In the genomic region with DNA sequence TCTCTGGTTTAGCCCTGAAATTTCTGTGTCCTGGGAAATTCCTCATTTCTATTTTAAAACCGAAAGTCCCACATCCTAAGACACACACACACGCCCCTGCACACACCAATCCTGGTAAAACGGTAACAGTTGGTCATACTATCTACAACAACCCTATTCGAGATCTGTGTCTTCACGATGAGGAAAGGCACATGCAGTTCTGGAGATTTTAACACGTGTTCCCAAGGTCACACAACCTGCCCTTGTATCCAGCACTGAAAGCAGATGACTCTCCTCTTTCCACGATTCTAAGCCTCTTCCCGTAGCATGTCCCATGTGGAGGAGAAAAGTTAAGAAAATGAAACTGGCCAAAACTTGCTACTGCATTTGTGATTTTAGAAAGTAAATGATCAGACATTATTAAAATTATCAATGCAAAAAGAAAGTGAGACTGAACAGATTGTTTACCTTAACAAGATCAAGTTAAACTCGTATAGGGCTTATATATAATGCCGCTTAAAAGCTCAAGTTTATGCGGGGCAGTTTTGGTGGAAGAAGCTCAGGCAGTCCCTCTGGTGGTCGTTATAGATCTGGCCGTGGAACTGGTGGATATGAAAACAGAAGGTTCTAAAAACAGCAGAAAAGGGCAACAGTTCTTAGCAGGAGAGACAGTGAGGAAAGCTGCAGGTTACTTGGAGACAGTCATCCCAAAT, we compare ENCODE assay signal across 11 cellular contexts. TPM values are rescaled to one million over a fixed set of nuclear protein-coding genes. Genes with fewer than 3 reads are reported as not detected.
DNase-seq lines count a peak whose midpoint lies in the region; ATAC-seq, FAIRE-seq and TF ChIP-seq lines count a peak whose summit lies in the region.
"Had no signal": no experiment of that assay in that cellular context is flagged by ENCODE, and none has a peak within 500 bp of the region (broad histone marks: within the 10 kb centered on the region; RNA-seq: fewer than 3 reads in every experiment).

No MANE protein-coding gene starts in this region.

- H3K9me3 ChIP-seq in Karpas-422 (ENCODE audit: low read length) (no peaks in the 10 kb centered on the region), WERI-Rb-1 (ENCODE audit: severe bottlenecking) (peaks cover 2% of the 10 kb centered on the region), adrenal gland (replicated peaks in 1 of 3) (no peaks in the 10 kb centered on the region)

- no peaks in the 10 kb centered on the region for H4K20me1 ChIP-seq in Karpas-422 (ENCODE audit: insufficient read depth, low read depth, low read length)

- H3K27ac ChIP-seq in Karpas-422 (ENCODE audit: low read length) (no peak overlapping the region), WERI-Rb-1 (no peak overlapping the region), adrenal gland (no peak overlapping the region)
- H3K27ac ChIP-seq: KMS-11 had no signal

- ATAC-seq in stimulated activated effector memory CD8-positive, alpha-beta T cell treated with anti-CD3 and anti-CD28 coated beads, Interleukin-12 subunit alpha, Interleukin-12 subunit beta, amount 100 ng/mL, for 72 hours: no peak

- no peaks in the 10 kb centered on the region for H3K36me3 Mint-ChIP-seq in mesothelial cell of epicardium
- no peaks in the 10 kb centered on the region for H3K36me3 Mint-ChIP-seq in stimulated activated effector memory CD8-positive, alpha-beta T cell treated with anti-CD3 and anti-CD28 coated beads, Interleukin-12 subunit alpha, Interleukin-12 subunit beta, amount 100 ng/mL, for 72 hours

- no peak overlapping the region for H3K27ac Mint-ChIP-seq in mesothelial cell of epicardium
- no peak overlapping the region for H3K27ac Mint-ChIP-seq in stimulated activated effector memory CD8-positive, alpha-beta T cell treated with anti-CD3 and anti-CD28 coated beads, Interleukin-12 subunit alpha, Interleukin-12 subunit beta, amount 100 ng/mL, for 72 hours

- peak; percentile 22; the same call in 1 of the 2 replicates for TF ChIP-seq CTCF in WERI-Rb-1 (IDR thresholded peaks at IDR 0.05; ENCODE audit: low read depth, low read length)
- TF ChIP-seq CTCF in mesothelial cell of epicardium (IDR thresholded peaks at IDR 0.05; ENCODE audit: unreplicated experiment): peak; percentile 40
- TF ChIP-seq CTCF in adrenal gland (IDR thresholded peaks at IDR 0.05): no peak

- no peaks in the 10 kb centered on the region for H3K27me3 ChIP-seq in Karpas-422 (ENCODE audit: low read length)
- peaks cover 60% of the 10 kb centered on the region for H3K27me3 ChIP-seq in WERI-Rb-1 (ENCODE audit: insufficient read depth, low read depth, severe bottlenecking)
- peaks cover 8% of the 10 kb centered on the region for H3K27me3 ChIP-seq in adrenal gland

- no peak overlapping the region for H3K4me2 ChIP-seq in Karpas-422 (ENCODE audit: low read depth, low read length, poor library complexity, severe bottlenecking)
- H3K4me2 ChIP-seq: KMS-11 had no signal

- H3K9me2 ChIP-seq in Karpas-422 (replicated peaks; ENCODE audit: insufficient read depth, low read length): no peaks in the 10 kb centered on the region

- DNase-seq in COLO829 (ENCODE audit: low spot score) (peak; percentile 16), Karpas-422 (peak; percentile 57), WERI-Rb-1 (peak; percentile 19), mesothelial cell of epicardium (ENCODE audit: low spot score in 2 of 2, unreplicated experiment in 2 of 2) (no peak), islet precursor cell (no peak), GM12892 (ENCODE audit: insufficient read length) (no peak), adrenal gland (no peak)
- DNase-seq in stimulated activated effector memory CD8-positive, alpha-beta T cell treated with anti-CD3 and anti-CD28 coated beads, Interleukin-12 subunit alpha, Interleukin-12 subunit beta, amount 100 ng/mL, for 72 hours (ENCODE audit: low spot score in 2 of 2): no peak
- DNase-seq: activated gamma-delta T cell treated with Interleukin-2 at 50 U/mL for 16 hours, foreskin melanocyte had no signal

- H3K36me3 ChIP-seq in Karpas-422 (ENCODE audit: insufficient read depth, low read length): no peaks in the 10 kb centered on the region
- H3K36me3 ChIP-seq in WERI-Rb-1: no peaks in the 10 kb centered on the region
- H3K36me3 ChIP-seq in adrenal gland (replicated peaks in 1 of 2): no peaks in the 10 kb centered on the region

- TF ChIP-seq POLR2A in GM12892 (IDR thresholded peaks at IDR 0.05; ENCODE audit: low read depth, low read length): no peak
- TF ChIP-seq POLR2A in adrenal gland (IDR thresholded peaks at IDR 0.05): no peak

- no peak overlapping the region for H2AFZ ChIP-seq in Karpas-422 (ENCODE audit: low read length)

- FAIRE-seq in GM12892 (lab: Jason Lieb, UNC): no peak

- H3K4me3 ChIP-seq in Karpas-422 (ENCODE audit: low read length): no peak overlapping the region
- no peak overlapping the region for H3K4me3 ChIP-seq in WERI-Rb-1 (ENCODE audit: low read depth, low read length)
- no peak overlapping the region for H3K4me3 ChIP-seq in adrenal gland

- peaks cover 23% of the 10 kb centered on the region for H3K27me3 Mint-ChIP-seq in mesothelial cell of epicardium (ENCODE audit: low read depth)

- H3K4me1 ChIP-seq in Karpas-422 (ENCODE audit: low read length) (no peaks in the 10 kb centered on the region), adrenal gland (replicated peaks in 1 of 2) (no peaks in the 10 kb centered on the region)

- no peaks in the 10 kb centered on the region for H3K79me2 ChIP-seq in Karpas-422 (ENCODE audit: low read length)

- no peaks in the 10 kb centered on the region for H3K9me3 Mint-ChIP-seq in mesothelial cell of epicardium
- no peaks in the 10 kb centered on the region for H3K9me3 Mint-ChIP-seq in stimulated activated effector memory CD8-positive, alpha-beta T cell treated with anti-CD3 and anti-CD28 coated beads, Interleukin-12 subunit alpha, Interleukin-12 subunit beta, amount 100 ng/mL, for 72 hours

- no peak overlapping the region for H3K9ac ChIP-seq in Karpas-422 (ENCODE audit: low read length)
- H3K9ac ChIP-seq: KMS-11 had no signal

- 32 to 36% (median 35%) methylated on average over 13 of the region's 13 CpGs for WGBS in adrenal gland, 4 donors

- H3K4me1 Mint-ChIP-seq in mesothelial cell of epicardium: peaks cover 2% of the 10 kb centered on the region
- H3K4me1 Mint-ChIP-seq in stimulated activated effector memory CD8-positive, alpha-beta T cell treated with anti-CD3 and anti-CD28 coated beads, Interleukin-12 subunit alpha, Interleukin-12 subunit beta, amount 100 ng/mL, for 72 hours: peaks cover 6% of the 10 kb centered on the region

- intact Hi-C loops in adrenal gland (cut with DNase I): no loop called here

- no peak overlapping the region for H3K4me3 Mint-ChIP-seq in mesothelial cell of epicardium
- no peak overlapping the region for H3K4me3 Mint-ChIP-seq in stimulated activated effector memory CD8-positive, alpha-beta T cell treated with anti-CD3 and anti-CD28 coated beads, Interleukin-12 subunit alpha, Interleukin-12 subunit beta, amount 100 ng/mL, for 72 hours

RNA-seq across cellular contexts. Expression of a gene that starts 32.7 kb away (rescaled TPM):
- total RNA-seq in Karpas-422 (2014; rRNA removed; shearing (Covaris generic); ENCODE audit: low replicate concordance): not detected in 2 replicates
- total RNA-seq in mesothelial cell of epicardium: not detected in 3 replicates
- not detected for polyA plus RNA-seq in GM12892 (2012; ENCODE audit: missing spikeins)
- total RNA-seq in adrenal gland: under 1 TPM in 1 of 8 donors, not detected in 7; 0.83 TPM
- polyA plus RNA-seq in adrenal gland: not detected

RNA-seq across cellular contexts. Expression of a gene that starts 39.6 kb away (rescaled TPM):
- not detected in 2 replicates for total RNA-seq in Karpas-422 (2014; rRNA removed; shearing (Covaris generic); ENCODE audit: low replicate concordance)
- total RNA-seq in mesothelial cell of epicardium (4.3 to 5.7 TPM (median 5.3 TPM) in 3 replicates), adrenal gland (not detected)
- polyA plus RNA-seq in GM12892 (2012; ENCODE audit: missing spikeins): not detected
- not detected for polyA plus RNA-seq in adrenal gland

RNA-seq across cellular contexts. Expression of a gene that starts 50.1 kb away (rescaled TPM):
- total RNA-seq in Karpas-422 (2014; rRNA removed; shearing (Covaris generic); ENCODE audit: low replicate concordance): not detected in 2 replicates
- total RNA-seq in mesothelial cell of epicardium (not detected in 3 replicates), adrenal gland (not detected)
- not detected for polyA plus RNA-seq in GM12892 (2012; ENCODE audit: missing spikeins)
- not detected for polyA plus RNA-seq in adrenal gland

Comparison
In these comparisons a context has a peak if more than half of its experiments do, and no peak if none do; other contexts are left out.
1. DNase-seq: peak in COLO829 (single experiment), Karpas-422 (single experiment) and WERI-Rb-1 (single experiment); none in mesothelial cell of epicardium (0 of 2), islet precursor cell (single experiment), GM12892 (single experiment), adrenal gland (0 of 7) and stimulated activated effector memory CD8-positive, alpha-beta T cell treated with anti-CD3 and anti-CD28 coated beads, Interleukin-12 subunit alpha, Interleukin-12 subunit beta, amount 100 ng/mL, for 72 hours (0 of 2).
2. CTCF ChIP-seq: peak in WERI-Rb-1 (single experiment) and mesothelial cell of epicardium (single experiment); none in adrenal gland (0 of 6).